In the genomic region with DNA sequence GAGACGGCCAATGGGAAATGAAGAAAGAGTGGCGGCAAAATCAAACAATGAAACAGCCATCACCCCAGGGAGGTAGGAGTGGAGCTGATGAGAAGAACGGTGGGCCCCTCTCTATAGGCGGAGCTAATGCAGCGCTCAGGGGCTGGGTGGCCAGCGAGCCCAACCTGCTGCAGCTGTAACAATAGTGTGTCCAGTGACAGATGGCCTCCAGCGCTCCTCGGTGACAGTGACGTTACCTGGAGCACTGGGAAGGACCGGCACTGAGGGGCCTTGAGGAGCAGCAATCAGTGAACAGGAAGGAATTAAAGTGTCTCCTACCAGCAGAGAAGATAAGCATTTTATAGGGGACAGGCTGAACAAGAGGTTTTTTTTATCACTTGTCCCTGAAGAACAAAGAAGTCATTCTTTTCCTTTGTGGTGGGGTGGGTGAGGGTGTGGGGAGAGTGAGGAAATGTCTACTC, we compare ENCODE assay signal across 1 cellular context.
TF ChIP-seq lines count a peak whose summit lies in the region.

No MANE protein-coding gene starts in this region.

TF ChIP-seq in HepG2, 621 proteins besides CTCF, POLR2A, EP300 and RAD21 (continued from another document and continues in another):
- TF ChIP-seq, protein P1, sequence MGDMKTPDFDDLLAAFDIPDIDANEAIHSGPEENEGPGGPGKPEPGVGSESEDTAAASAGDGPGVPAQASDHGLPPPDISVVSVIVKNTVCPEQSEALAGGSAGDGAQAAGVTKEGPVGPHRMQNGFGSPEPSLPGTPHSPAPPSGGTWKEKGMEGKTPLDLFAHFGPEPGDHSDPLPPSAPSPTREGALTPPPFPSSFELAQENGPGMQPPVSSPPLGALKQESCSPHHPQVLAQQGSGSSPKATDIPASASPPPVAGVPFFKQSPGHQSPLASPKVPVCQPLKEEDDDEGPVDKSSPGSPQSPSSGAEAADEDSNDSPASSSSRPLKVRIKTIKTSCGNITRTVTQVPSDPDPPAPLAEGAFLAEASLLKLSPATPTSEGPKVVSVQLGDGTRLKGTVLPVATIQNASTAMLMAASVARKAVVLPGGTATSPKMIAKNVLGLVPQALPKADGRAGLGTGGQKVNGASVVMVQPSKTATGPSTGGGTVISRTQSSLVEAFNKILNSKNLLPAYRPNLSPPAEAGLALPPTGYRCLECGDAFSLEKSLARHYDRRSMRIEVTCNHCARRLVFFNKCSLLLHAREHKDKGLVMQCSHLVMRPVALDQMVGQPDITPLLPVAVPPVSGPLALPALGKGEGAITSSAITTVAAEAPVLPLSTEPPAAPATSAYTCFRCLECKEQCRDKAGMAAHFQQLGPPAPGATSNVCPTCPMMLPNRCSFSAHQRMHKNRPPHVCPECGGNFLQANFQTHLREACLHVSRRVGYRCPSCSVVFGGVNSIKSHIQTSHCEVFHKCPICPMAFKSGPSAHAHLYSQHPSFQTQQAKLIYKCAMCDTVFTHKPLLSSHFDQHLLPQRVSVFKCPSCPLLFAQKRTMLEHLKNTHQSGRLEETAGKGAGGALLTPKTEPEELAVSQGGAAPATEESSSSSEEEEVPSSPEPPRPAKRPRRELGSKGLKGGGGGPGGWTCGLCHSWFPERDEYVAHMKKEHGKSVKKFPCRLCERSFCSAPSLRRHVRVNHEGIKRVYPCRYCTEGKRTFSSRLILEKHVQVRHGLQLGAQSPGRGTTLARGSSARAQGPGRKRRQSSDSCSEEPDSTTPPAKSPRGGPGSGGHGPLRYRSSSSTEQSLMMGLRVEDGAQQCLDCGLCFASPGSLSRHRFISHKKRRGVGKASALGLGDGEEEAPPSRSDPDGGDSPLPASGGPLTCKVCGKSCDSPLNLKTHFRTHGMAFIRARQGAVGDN (CRISPR knock-in tag; IDR thresholded peaks at IDR 0.05), result peak; percentile 47
- TF ChIP-seq, protein P2, sequence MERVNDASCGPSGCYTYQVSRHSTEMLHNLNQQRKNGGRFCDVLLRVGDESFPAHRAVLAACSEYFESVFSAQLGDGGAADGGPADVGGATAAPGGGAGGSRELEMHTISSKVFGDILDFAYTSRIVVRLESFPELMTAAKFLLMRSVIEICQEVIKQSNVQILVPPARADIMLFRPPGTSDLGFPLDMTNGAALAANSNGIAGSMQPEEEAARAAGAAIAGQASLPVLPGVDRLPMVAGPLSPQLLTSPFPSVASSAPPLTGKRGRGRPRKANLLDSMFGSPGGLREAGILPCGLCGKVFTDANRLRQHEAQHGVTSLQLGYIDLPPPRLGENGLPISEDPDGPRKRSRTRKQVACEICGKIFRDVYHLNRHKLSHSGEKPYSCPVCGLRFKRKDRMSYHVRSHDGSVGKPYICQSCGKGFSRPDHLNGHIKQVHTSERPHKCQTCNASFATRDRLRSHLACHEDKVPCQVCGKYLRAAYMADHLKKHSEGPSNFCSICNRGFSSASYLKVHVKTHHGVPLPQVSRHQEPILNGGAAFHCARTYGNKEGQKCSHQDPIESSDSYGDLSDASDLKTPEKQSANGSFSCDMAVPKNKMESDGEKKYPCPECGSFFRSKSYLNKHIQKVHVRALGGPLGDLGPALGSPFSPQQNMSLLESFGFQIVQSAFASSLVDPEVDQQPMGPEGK (CRISPR knock-in tag; IDR thresholded peaks at IDR 0.05), result 0 out of 2 replicates have a peak, but pooled peaks have one; percentile 27
- TF ChIP-seq ZNF230 (CRISPR knock-in tag; IDR thresholded peaks at IDR 0.05) (no peak), HOXA3 (CRISPR knock-in tag; IDR thresholded peaks at IDR 0.05) (peak; percentile 27; the same call in 1 of the 2 replicates), SYNCRIP (IDR thresholded peaks at IDR 0.05; ENCODE audit: insufficient read depth, low read depth, low read length) (no peak), ZNF468 (CRISPR knock-in tag; IDR thresholded peaks at IDR 0.05) (no peak), ZBTB38 (CRISPR knock-in tag; IDR thresholded peaks at IDR 0.05) (peak; percentile 80; the same call in 1 of the 2 replicates), KDM2A (CRISPR knock-in tag; IDR thresholded peaks at IDR 0.05; ENCODE audit: borderline replicate concordance, low read depth) (no peak), JUNB (CRISPR knock-in tag; IDR thresholded peaks at IDR 0.05; ENCODE audit: borderline replicate concordance) (no peak), ZNF335 (CRISPR knock-in tag; IDR thresholded peaks at IDR 0.05) (no peak), SNAPC2 (CRISPR knock-in tag; IDR thresholded peaks at IDR 0.05) (0 out of 2 replicates have a peak, but pooled peaks have one; percentile 33), HOXA9 (CRISPR knock-in tag; IDR thresholded peaks at IDR 0.05; ENCODE audit: borderline replicate concordance) (no peak), ZNF761 (CRISPR knock-in tag; conservative IDR thresholded peaks at IDR 0.05) (0 out of 2 replicates have a peak, but pooled peaks have one; percentile 7), FOXP1 (IDR thresholded peaks at IDR 0.05) (no peak), FOXP1 (CRISPR knock-in tag; IDR thresholded peaks at IDR 0.05) (no peak), CBX5 (CRISPR knock-in tag; IDR thresholded peaks at IDR 0.05; ENCODE audit: borderline replicate concordance) (no peak), PHF21A (CRISPR knock-in tag; IDR thresholded peaks at IDR 0.05) (0 out of 2 replicates have a peak, but pooled peaks have one; percentile 36), HNRNPK (IDR thresholded peaks at IDR 0.05; ENCODE audit: low read depth, low read length, poor library complexity, severe bottlenecking) (no peak), ZFX (CRISPR knock-in tag; IDR thresholded peaks at IDR 0.05; ENCODE audit: low read depth) (0 out of 2 replicates have a peak, but pooled peaks have one; percentile 28), KLF11 (CRISPR knock-in tag; IDR thresholded peaks at IDR 0.05) (no peak), IKZF4 (CRISPR knock-in tag; IDR thresholded peaks at IDR 0.05; ENCODE audit: borderline replicate concordance, low read depth, not compliant biosample characterization) (no peak), RFX5 (IDR thresholded peaks at IDR 0.05; ENCODE audit: low read depth, low read length) (peak; percentile 56), SPEN (CRISPR knock-in tag; IDR thresholded peaks at IDR 0.05; ENCODE audit: low read depth) (no peak), ZNF605 (CRISPR knock-in tag; IDR thresholded peaks at IDR 0.05) (no peak), ZBTB8A (CRISPR knock-in tag; IDR thresholded peaks at IDR 0.05; ENCODE audit: borderline replicate concordance, low read depth) (no peak), ZSCAN25 (CRISPR knock-in tag; IDR thresholded peaks at IDR 0.05) (no peak), ZBTB42 (CRISPR knock-in tag; IDR thresholded peaks at IDR 0.05) (no peak), HDAC2 (CRISPR knock-in tag; IDR thresholded peaks at IDR 0.05) (peak; percentile 6; the same call in 1 of the 2 replicates), MATR3 (CRISPR knock-in tag; IDR thresholded peaks at IDR 0.05) (no peak), HMG20B (CRISPR knock-in tag; conservative IDR thresholded peaks at IDR 0.05) (0 out of 2 replicates have a peak, but pooled peaks have one; percentile 35), NPAS2 (CRISPR knock-in tag; IDR thresholded peaks at IDR 0.05; ENCODE audit: borderline replicate concordance) (no peak), EHMT2 (IDR thresholded peaks at IDR 0.05; ENCODE audit: borderline replicate concordance, low read depth, low read length) (peak; percentile 29; the same call in 1 of the 2 replicates), SOX6 (IDR thresholded peaks at IDR 0.05) (no peak), SOX6 (CRISPR knock-in tag; IDR thresholded peaks at IDR 0.05) (peak; percentile 59)
- TF ChIP-seq, protein P3, sequence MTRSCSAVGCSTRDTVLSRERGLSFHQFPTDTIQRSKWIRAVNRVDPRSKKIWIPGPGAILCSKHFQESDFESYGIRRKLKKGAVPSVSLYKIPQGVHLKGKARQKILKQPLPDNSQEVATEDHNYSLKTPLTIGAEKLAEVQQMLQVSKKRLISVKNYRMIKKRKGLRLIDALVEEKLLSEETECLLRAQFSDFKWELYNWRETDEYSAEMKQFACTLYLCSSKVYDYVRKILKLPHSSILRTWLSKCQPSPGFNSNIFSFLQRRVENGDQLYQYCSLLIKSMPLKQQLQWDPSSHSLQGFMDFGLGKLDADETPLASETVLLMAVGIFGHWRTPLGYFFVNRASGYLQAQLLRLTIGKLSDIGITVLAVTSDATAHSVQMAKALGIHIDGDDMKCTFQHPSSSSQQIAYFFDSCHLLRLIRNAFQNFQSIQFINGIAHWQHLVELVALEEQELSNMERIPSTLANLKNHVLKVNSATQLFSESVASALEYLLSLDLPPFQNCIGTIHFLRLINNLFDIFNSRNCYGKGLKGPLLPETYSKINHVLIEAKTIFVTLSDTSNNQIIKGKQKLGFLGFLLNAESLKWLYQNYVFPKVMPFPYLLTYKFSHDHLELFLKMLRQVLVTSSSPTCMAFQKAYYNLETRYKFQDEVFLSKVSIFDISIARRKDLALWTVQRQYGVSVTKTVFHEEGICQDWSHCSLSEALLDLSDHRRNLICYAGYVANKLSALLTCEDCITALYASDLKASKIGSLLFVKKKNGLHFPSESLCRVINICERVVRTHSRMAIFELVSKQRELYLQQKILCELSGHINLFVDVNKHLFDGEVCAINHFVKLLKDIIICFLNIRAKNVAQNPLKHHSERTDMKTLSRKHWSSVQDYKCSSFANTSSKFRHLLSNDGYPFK (CRISPR knock-in tag; IDR thresholded peaks at IDR 0.05; ENCODE audit: borderline replicate concordance), result no peak
- TF ChIP-seq, protein P4, sequence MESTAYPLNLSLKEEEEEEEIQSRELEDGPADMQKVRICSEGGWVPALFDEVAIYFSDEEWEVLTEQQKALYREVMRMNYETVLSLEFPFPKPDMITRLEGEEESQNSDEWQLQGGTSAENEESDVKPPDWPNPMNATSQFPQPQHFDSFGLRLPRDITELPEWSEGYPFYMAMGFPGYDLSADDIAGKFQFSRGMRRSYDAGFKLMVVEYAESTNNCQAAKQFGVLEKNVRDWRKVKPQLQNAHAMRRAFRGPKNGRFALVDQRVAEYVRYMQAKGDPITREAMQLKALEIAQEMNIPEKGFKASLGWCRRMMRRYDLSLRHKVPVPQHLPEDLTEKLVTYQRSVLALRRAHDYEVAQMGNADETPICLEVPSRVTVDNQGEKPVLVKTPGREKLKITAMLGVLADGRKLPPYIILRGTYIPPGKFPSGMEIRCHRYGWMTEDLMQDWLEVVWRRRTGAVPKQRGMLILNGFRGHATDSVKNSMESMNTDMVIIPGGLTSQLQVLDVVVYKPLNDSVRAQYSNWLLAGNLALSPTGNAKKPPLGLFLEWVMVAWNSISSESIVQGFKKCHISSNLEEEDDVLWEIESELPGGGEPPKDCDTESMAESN (CRISPR knock-in tag; conservative IDR thresholded peaks at IDR 0.05), result no peak
- TF ChIP-seq, protein P5, sequence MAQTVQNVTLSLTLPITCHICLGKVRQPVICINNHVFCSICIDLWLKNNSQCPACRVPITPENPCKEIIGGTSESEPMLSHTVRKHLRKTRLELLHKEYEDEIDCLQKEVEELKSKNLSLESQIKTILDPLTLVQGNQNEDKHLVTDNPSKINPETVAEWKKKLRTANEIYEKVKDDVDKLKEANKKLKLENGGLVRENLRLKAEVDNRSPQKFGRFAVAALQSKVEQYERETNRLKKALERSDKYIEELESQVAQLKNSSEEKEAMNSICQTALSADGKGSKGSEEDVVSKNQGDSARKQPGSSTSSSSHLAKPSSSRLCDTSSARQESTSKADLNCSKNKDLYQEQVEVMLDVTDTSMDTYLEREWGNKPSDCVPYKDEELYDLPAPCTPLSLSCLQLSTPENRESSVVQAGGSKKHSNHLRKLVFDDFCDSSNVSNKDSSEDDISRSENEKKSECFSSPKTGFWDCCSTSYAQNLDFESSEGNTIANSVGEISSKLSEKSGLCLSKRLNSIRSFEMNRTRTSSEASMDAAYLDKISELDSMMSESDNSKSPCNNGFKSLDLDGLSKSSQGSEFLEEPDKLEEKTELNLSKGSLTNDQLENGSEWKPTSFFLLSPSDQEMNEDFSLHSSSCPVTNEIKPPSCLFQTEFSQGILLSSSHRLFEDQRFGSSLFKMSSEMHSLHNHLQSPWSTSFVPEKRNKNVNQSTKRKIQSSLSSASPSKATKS (CRISPR knock-in tag; IDR thresholded peaks at IDR 0.05), result no peak
- TF ChIP-seq, protein P6, sequence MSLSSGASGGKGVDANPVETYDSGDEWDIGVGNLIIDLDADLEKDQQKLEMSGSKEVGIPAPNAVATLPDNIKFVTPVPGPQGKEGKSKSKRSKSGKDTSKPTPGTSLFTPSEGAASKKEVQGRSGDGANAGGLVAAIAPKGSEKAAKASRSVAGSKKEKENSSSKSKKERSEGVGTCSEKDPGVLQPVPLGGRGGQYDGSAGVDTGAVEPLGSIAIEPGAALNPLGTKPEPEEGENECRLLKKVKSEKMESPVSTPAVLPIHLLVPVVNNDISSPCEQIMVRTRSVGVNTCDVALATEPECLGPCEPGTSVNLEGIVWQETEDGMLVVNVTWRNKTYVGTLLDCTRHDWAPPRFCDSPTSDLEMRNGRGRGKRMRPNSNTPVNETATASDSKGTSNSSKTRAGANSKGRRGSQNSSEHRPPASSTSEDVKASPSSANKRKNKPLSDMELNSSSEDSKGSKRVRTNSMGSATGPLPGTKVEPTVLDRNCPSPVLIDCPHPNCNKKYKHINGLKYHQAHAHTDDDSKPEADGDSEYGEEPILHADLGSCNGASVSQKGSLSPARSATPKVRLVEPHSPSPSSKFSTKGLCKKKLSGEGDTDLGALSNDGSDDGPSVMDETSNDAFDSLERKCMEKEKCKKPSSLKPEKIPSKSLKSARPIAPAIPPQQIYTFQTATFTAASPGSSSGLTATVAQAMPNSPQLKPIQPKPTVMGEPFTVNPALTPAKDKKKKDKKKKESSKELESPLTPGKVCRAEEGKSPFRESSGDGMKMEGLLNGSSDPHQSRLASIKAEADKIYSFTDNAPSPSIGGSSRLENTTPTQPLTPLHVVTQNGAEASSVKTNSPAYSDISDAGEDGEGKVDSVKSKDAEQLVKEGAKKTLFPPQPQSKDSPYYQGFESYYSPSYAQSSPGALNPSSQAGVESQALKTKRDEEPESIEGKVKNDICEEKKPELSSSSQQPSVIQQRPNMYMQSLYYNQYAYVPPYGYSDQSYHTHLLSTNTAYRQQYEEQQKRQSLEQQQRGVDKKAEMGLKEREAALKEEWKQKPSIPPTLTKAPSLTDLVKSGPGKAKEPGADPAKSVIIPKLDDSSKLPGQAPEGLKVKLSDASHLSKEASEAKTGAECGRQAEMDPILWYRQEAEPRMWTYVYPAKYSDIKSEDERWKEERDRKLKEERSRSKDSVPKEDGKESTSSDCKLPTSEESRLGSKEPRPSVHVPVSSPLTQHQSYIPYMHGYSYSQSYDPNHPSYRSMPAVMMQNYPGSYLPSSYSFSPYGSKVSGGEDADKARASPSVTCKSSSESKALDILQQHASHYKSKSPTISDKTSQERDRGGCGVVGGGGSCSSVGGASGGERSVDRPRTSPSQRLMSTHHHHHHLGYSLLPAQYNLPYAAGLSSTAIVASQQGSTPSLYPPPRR (CRISPR knock-in tag; IDR thresholded peaks at IDR 0.05; ENCODE audit: borderline replicate concordance), result peak; percentile 37; the same call in 1 of the 2 replicates
- TF ChIP-seq, protein P7, sequence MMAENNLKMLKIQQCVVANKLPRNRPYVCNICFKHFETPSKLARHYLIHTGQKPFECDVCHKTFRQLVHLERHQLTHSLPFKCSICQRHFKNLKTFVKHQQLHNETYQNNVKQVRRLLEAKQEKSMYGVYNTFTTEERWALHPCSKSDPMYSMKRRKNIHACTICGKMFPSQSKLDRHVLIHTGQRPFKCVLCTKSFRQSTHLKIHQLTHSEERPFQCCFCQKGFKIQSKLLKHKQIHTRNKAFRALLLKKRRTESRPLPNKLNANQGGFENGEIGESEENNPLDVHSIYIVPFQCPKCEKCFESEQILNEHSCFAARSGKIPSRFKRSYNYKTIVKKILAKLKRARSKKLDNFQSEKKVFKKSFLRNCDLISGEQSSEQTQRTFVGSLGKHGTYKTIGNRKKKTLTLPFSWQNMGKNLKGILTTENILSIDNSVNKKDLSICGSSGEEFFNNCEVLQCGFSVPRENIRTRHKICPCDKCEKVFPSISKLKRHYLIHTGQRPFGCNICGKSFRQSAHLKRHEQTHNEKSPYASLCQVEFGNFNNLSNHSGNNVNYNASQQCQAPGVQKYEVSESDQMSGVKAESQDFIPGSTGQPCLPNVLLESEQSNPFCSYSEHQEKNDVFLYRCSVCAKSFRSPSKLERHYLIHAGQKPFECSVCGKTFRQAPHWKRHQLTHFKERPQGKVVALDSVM (CRISPR knock-in tag; IDR thresholded peaks at IDR 0.05), result no peak
